Comparison of ENCODE assay signal across 21 cellular contexts in genomic region chr7:6387734-6388294, GRCh38. TPM values are rescaled to one million over a fixed set of nuclear protein-coding genes. Genes with fewer than 3 reads are reported as not detected.
DNase-seq lines count a peak whose midpoint lies in the region; ATAC-seq, FAIRE-seq and TF ChIP-seq lines count a peak whose summit lies in the region.
"Had no signal": no experiment of that assay in that cellular context is flagged by ENCODE, and none has a peak within 500 bp of the region (broad histone marks: within the 10 kb centered on the region; RNA-seq: fewer than 3 reads in every experiment).

No MANE protein-coding gene starts in this region.

- H3K23ac ChIP-seq in mesendoderm (ENCODE audit: low read length) = no peak overlapping the region

- H3K79me2 ChIP-seq in mesendoderm (ENCODE audit: control insufficient read depth, insufficient read depth, low read length) = peaks cover 82% of the 10 kb centered on the region

- no peak overlapping the region for H3K18ac ChIP-seq in mesendoderm (ENCODE audit: low read length)

- ATAC-seq in natural killer cell = no peak
- no peak for ATAC-seq in natural killer cell treated with Interleukin-12 subunit alpha and Interleukin-12 subunit beta and Interleukin-15 and Interleukin-18, amount 100 ng/mL, for 72 hours
- ATAC-seq in pancreas = no peak
- ATAC-seq: psoas muscle had no signal

- no peak overlapping the region for H2BK120ac ChIP-seq in mesendoderm (ENCODE audit: low read depth, low read length)

- 82% methylated on average over 7 of the region's 7 CpGs for WGBS in pancreas, 2 donors
- no CpG with 5 or more reads among the region's 7 CpGs for WGBS in mesendoderm (ENCODE audit: extremely low coverage, insufficient coverage, low lambda C conversion rate)
- WGBS in transverse colon (ENCODE audit: low coverage in 1 of 2), 2 donors = 77 to 89% methylated on average over 3 to 7 of the region's 7 CpGs

- in situ Hi-C loops in transverse colon (cut with MboI; ENCODE audit: low pct_ligation_motif_present in 1 of 4, low pct_unique_long_range_greater_than_20kb in 1 of 4, low sequenced_read_pairs in 3 of 4) = no loop called here

- no peak for TF ChIP-seq POLR2A in transverse colon (IDR thresholded peaks at IDR 0.05)

- H3K36me3 Mint-ChIP-seq in natural killer cell (no peaks in the 10 kb centered on the region), neural crest cell (ENCODE audit: low read depth) (peaks cover 8% of the 10 kb centered on the region)
- no peaks in the 10 kb centered on the region for H3K36me3 Mint-ChIP-seq in natural killer cell treated with Interleukin-12 subunit alpha and Interleukin-12 subunit beta and Interleukin-15 and Interleukin-18, amount 100 ng/mL, for 72 hours

- H3K4me3 ChIP-seq in pancreas (no peak overlapping the region), mesendoderm (ENCODE audit: low read length) (no peak overlapping the region), transverse colon (no peak overlapping the region)
- H3K4me3 ChIP-seq: psoas muscle had no signal

- H3K27me3 ChIP-seq in pancreas (no peaks in the 10 kb centered on the region), mesendoderm (ENCODE audit: insufficient read depth, low read length, poor library complexity) (no peaks in the 10 kb centered on the region), transverse colon (no peaks in the 10 kb centered on the region)

- DNase-seq in natural killer cell (no peak), epithelial cell of prostate (ENCODE audit: low read depth, low spot score) (no peak), neural crest cell (ENCODE audit: low read depth, low spot score) (no peak), pancreas (no peak), HK-2 (ENCODE audit: unreplicated experiment) (no peak), mesendoderm (no peak), transverse colon (no peak)
- no peak for DNase-seq in natural killer cell treated with Interleukin-12 subunit alpha and Interleukin-12 subunit beta and Interleukin-15 and Interleukin-18, amount 100 ng/mL, for 72 hours (ENCODE audit: low spot score)
- DNase-seq: activated CD4-positive, alpha-beta T cell treated with anti-CD3 and anti-CD28 coated beads, Interleukin-2, amount 50 U/mL, for 1 hour; activated T-cell treated with anti-CD3 and anti-CD28 coated beads, Interleukin-2, amount 50 U/mL, for 48 hours; CD8-positive, alpha-beta memory T cell; DND-41; effector CD8-positive, alpha-beta T cell; H9; naive B cell; NCI-H1048; NCI-H2107; NCI-H69; psoas muscle had no signal

- peaks cover 21 to 45% (median 36%) of the 10 kb centered on the region in 3 donors for H3K4me1 ChIP-seq in pancreas
- H3K4me1 ChIP-seq in mesendoderm (ENCODE audit: control insufficient read depth, low read depth, low read length) = peaks cover 7% of the 10 kb centered on the region
- H3K4me1 ChIP-seq in transverse colon = peaks cover 27 to 80% (median 56%) of the 10 kb centered on the region in 4 donors

- H3K9me3 Mint-ChIP-seq in natural killer cell (no peaks in the 10 kb centered on the region), neural crest cell (no peaks in the 10 kb centered on the region)
- no peaks in the 10 kb centered on the region for H3K9me3 Mint-ChIP-seq in natural killer cell treated with Interleukin-12 subunit alpha and Interleukin-12 subunit beta and Interleukin-15 and Interleukin-18, amount 100 ng/mL, for 72 hours
- H3K9me3 Mint-ChIP-seq: CD8-positive, alpha-beta memory T cell; H9; naive B cell; stimulated activated naive CD8-positive, alpha-beta T cell treated with anti-CD3 and anti-CD28 coated beads, Interleukin-15, Interleukin-2, amounts not matched to agents 100 ng/mL and 50 ng/mL, for 24 hours had no signal

- H3K79me1 ChIP-seq in mesendoderm (ENCODE audit: low read length) = peaks cover 7% of the 10 kb centered on the region

- H3K4me2 ChIP-seq in mesendoderm (ENCODE audit: low read length) = no peak overlapping the region
- H3K4me2 ChIP-seq: KMS-11 had no signal

- H3K27ac Mint-ChIP-seq in natural killer cell (peak overlapping the region; percentile 72 to 82), neural crest cell (ENCODE audit: unreplicated experiment) (peak overlapping the region; percentile 37)
- peak overlapping the region in 1 of 2 donors; percentile 77 for H3K27ac Mint-ChIP-seq in natural killer cell treated with Interleukin-12 subunit alpha and Interleukin-12 subunit beta and Interleukin-15 and Interleukin-18, amount 100 ng/mL, for 72 hours
- H3K27ac Mint-ChIP-seq: stimulated activated naive CD8-positive, alpha-beta T cell treated with anti-CD3 and anti-CD28 coated beads, Interleukin-15, Interleukin-2, amounts not matched to agents 100 ng/mL and 50 ng/mL, for 24 hours had no signal

- no peak overlapping the region for H3K4me3 Mint-ChIP-seq in natural killer cell
- no peak overlapping the region for H3K4me3 Mint-ChIP-seq in natural killer cell treated with Interleukin-12 subunit alpha and Interleukin-12 subunit beta and Interleukin-15 and Interleukin-18, amount 100 ng/mL, for 72 hours
- H3K4me3 Mint-ChIP-seq in neural crest cell = no peak overlapping the region
- H3K4me3 Mint-ChIP-seq: CD8-positive, alpha-beta memory T cell; H9 had no signal

- no peak overlapping the region for H4K8ac ChIP-seq in mesendoderm (ENCODE audit: low read depth, low read length)

- H3K4me1 Mint-ChIP-seq in natural killer cell (peaks cover 47 to 49% of the 10 kb centered on the region in 2 donors), neural crest cell (peaks cover 26% of the 10 kb centered on the region)
- H3K4me1 Mint-ChIP-seq in natural killer cell treated with Interleukin-12 subunit alpha and Interleukin-12 subunit beta and Interleukin-15 and Interleukin-18, amount 100 ng/mL, for 72 hours (ENCODE audit: low read depth in 2 of 2) = peaks cover 38 to 48% of the 10 kb centered on the region in 2 donors

- peak overlapping the region; percentile 96 for H3K27ac ChIP-seq in epithelial cell of prostate
- peak overlapping the region in 1 of 4 donors; percentile 82 for H3K27ac ChIP-seq in pancreas
- H3K27ac ChIP-seq in mesendoderm (ENCODE audit: low read depth, low read length) = no peak overlapping the region
- peak overlapping the region in 2 of 4 donors; percentile 86 to 98 for H3K27ac ChIP-seq in transverse colon
- H3K27ac ChIP-seq: KMS-11, psoas muscle had no signal

- intact Hi-C loops in natural killer cell (cut with micrococcal nuclease) = no loop called here
- intact Hi-C loops in pancreas (cut with DNase I) = no loop called here
- intact Hi-C loops in transverse colon (cut with DNase I; ENCODE audit: low total_unique reads) = no loop called here

- no peak overlapping the region for H3K9ac ChIP-seq in mesendoderm (ENCODE audit: low read length)
- H3K9ac ChIP-seq: KMS-11 had no signal

- H2AK5ac ChIP-seq in mesendoderm (ENCODE audit: low read length) = no peak overlapping the region

- TF ChIP-seq EP300 in transverse colon (IDR thresholded peaks at IDR 0.05; ENCODE audit: low read depth) = no peak

- H3K36me3 ChIP-seq in pancreas (peaks cover 0 to 17% (median 0%) of the 10 kb centered on the region in 3 donors), mesendoderm (ENCODE audit: control insufficient read depth, insufficient read depth, low read length) (peaks cover 7% of the 10 kb centered on the region), transverse colon (peaks cover 0 to 26% (median 7%) of the 10 kb centered on the region in 4 donors)

- H3K27me3 Mint-ChIP-seq in natural killer cell (ENCODE audit: low read depth in 2 of 2) (no peaks in the 10 kb centered on the region), neural crest cell (ENCODE audit: low read depth) (no peaks in the 10 kb centered on the region)
- no peaks in the 10 kb centered on the region for H3K27me3 Mint-ChIP-seq in natural killer cell treated with Interleukin-12 subunit alpha and Interleukin-12 subunit beta and Interleukin-15 and Interleukin-18, amount 100 ng/mL, for 72 hours
- H3K27me3 Mint-ChIP-seq: CD8-positive, alpha-beta memory T cell; naive B cell; stimulated activated naive CD8-positive, alpha-beta T cell treated with anti-CD3 and anti-CD28 coated beads, Interleukin-15, Interleukin-2, amounts not matched to agents 100 ng/mL and 50 ng/mL, for 24 hours had no signal

- H3K56ac ChIP-seq in mesendoderm (ENCODE audit: low read length) = no peak overlapping the region

- no peak for TF ChIP-seq CTCF in natural killer cell (IDR thresholded peaks at IDR 0.05)
- TF ChIP-seq CTCF in neural crest cell (conservative IDR thresholded peaks at IDR 0.05) = no peak
- no peak for TF ChIP-seq CTCF in pancreas (IDR thresholded peaks at IDR 0.05)
- no peak for TF ChIP-seq CTCF in transverse colon (IDR thresholded peaks at IDR 0.05)

- H3K9me3 ChIP-seq in pancreas (no peaks in the 10 kb centered on the region), transverse colon (no peaks in the 10 kb centered on the region)
- H3K9me3 ChIP-seq: psoas muscle had no signal

- H3K4ac ChIP-seq in mesendoderm (ENCODE audit: low read depth, low read length) = no peak overlapping the region

- FAIRE-seq in pancreas (lab: Jason Lieb, UNC) = no peak

- no peak overlapping the region for H2BK5ac ChIP-seq in mesendoderm (ENCODE audit: low read length)

- no peak overlapping the region for H2BK15ac ChIP-seq in mesendoderm (replicated peaks; ENCODE audit: low read depth)

- no peak overlapping the region for H4K5ac ChIP-seq in mesendoderm (ENCODE audit: low read length)

RNA-seq across cellular contexts. Expression of gene RAC1, which starts 13.5 kb away (rescaled TPM):
- 100 to 1,000 TPM; 101 to 122 (median 112) TPM for total RNA-seq in natural killer cell
- total RNA-seq in natural killer cell treated with Interleukin-12 subunit alpha and Interleukin-12 subunit beta and Interleukin-15 and Interleukin-18, amount 100 ng/mL, for 72 hours = 100 to 1,000 TPM; 160 to 192 TPM
- 200 and 224 TPM in 2 replicates for total RNA-seq in neural crest cell
- 100 to 1,000 TPM in 1 of 6 donors, 10 to 100 TPM in 5; 62.7 to 137 (median 81.8) TPM for total RNA-seq in pancreas
- 100 to 1,000 TPM in 1 of 2 donors, 10 to 100 TPM in 1; 92.7 to 149 TPM for polyA plus RNA-seq in pancreas
- 371 TPM for polyA plus RNA-seq in mesendoderm (2013, experiment 1 of 2)
- polyA plus RNA-seq in mesendoderm (2013, experiment 2 of 2) = 360 TPM
- 100 to 1,000 TPM; 102 to 196 (median 164) TPM for total RNA-seq in transverse colon

RNA-seq across cellular contexts. Expression of gene FAM220A, which starts 39.0 kb away (rescaled TPM):
- 10 to 100 TPM in 1 of 3 donors, 1 to 10 TPM in 2; 5.6 to 10.1 (median 6.8) TPM for total RNA-seq in natural killer cell
- 10 to 100 TPM in 1 of 2 donors, 1 to 10 TPM in 1; 9.2 to 12.7 TPM for total RNA-seq in natural killer cell treated with Interleukin-12 subunit alpha and Interleukin-12 subunit beta and Interleukin-15 and Interleukin-18, amount 100 ng/mL, for 72 hours
- 19.4 and 25.0 TPM in 2 replicates for total RNA-seq in neural crest cell
- 1 to 10 TPM; 5.9 to 9.9 (median 8.2) TPM for total RNA-seq in pancreas
- 1 to 10 TPM; 3.2 to 4.7 TPM for polyA plus RNA-seq in pancreas
- polyA plus RNA-seq in mesendoderm (2013, experiment 1 of 2) = 11.8 TPM
- polyA plus RNA-seq in mesendoderm (2013, experiment 2 of 2) = 13.4 TPM
- total RNA-seq in transverse colon = 10 to 100 TPM; 13.4 to 50.7 (median 15.0) TPM

RNA-seq across cellular contexts. Expression of gene DAGLB, which starts 59.9 kb away (rescaled TPM):
- 10 to 100 TPM; 20.3 to 25.6 (median 25.2) TPM for total RNA-seq in natural killer cell
- 10 to 100 TPM; 19.6 to 30.6 TPM for total RNA-seq in natural killer cell treated with Interleukin-12 subunit alpha and Interleukin-12 subunit beta and Interleukin-15 and Interleukin-18, amount 100 ng/mL, for 72 hours
- total RNA-seq in neural crest cell = 33.0 and 36.0 TPM in 2 replicates
- total RNA-seq in pancreas = 10 to 100 TPM in 3 of 6 donors, 1 to 10 TPM in 3; 7.8 to 15.3 (median 9.9) TPM
- polyA plus RNA-seq in pancreas = 10 to 100 TPM in 1 of 2 donors, 1 to 10 TPM in 1; 10.0 to 16.7 TPM
- polyA plus RNA-seq in mesendoderm (2013, experiment 1 of 2) = 9.9 TPM
- 9.7 TPM for polyA plus RNA-seq in mesendoderm (2013, experiment 2 of 2)
- 10 to 100 TPM in 3 of 4 donors, 1 to 10 TPM in 1; 5.2 to 59.1 (median 24.3) TPM for total RNA-seq in transverse colon
